In the genomic region with DNA sequence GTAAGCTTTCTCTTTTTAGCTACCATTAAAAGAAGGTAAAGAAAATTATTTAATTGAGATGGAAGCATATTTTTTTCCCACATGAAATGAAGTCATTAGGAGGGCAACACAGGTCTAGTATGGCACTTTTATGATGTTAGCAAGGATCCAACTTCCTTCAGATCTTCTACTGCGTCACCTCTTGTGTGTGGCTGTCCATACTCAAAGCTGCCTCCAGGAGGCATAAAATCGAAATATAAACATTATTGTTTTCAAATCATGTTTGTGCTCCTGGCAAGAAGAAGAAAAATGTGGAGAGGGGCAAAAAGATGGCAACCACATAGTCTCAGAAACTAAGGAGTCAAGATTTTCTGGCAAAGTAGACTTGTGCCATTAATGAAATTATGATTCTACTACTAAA, we compare ENCODE assay signal across 21 cellular contexts.
A peak's percentile ranks its signal among the peaks of the same experiment; 100 is the strongest.
DNase-seq lines count a peak whose midpoint lies in the region; ATAC-seq, FAIRE-seq and TF ChIP-seq lines count a peak whose summit lies in the region.
"Had no signal": no experiment of that assay in that cellular context is flagged by ENCODE, and none has a peak within 500 bp of the region (broad histone marks: within the 10 kb centered on the region; RNA-seq: fewer than 3 reads in every experiment).

No MANE protein-coding gene starts in this region.

- H3K27me3 ChIP-seq in HepG2 (ENCODE audit: control insufficient read depth in 1 of 2, insufficient read depth in 2 of 2, low read length in 2 of 2), result no peaks in the 10 kb centered on the region
- no peaks in the 10 kb centered on the region for H3K27me3 ChIP-seq in right lobe of liver
- H3K27me3 ChIP-seq in WERI-Rb-1 (ENCODE audit: insufficient read depth, low read depth, severe bottlenecking), result peaks cover 38% of the 10 kb centered on the region

- 43% methylated on average over 2 of the region's 2 CpGs for WGBS in HepG2 (ENCODE audit: low lambda C conversion rate)
- 35% methylated on average over 2 of the region's 2 CpGs for WGBS in right lobe of liver (ENCODE audit: insufficient coverage, low coverage, low lambda C conversion rate, missing lambda C conversion rate)

- H3K36me3 ChIP-seq in HepG2 (replicated peaks in 1 of 2; ENCODE audit: control insufficient read depth in 1 of 2, insufficient read depth in 2 of 2, low read length in 2 of 2) (no peaks in the 10 kb centered on the region), right lobe of liver (no peaks in the 10 kb centered on the region), WERI-Rb-1 (no peaks in the 10 kb centered on the region)

- H3K9me3 ChIP-seq in HepG2 (ENCODE audit: low read length), result no peaks in the 10 kb centered on the region
- no peaks in the 10 kb centered on the region for H3K9me3 ChIP-seq in right lobe of liver
- no peaks in the 10 kb centered on the region for H3K9me3 ChIP-seq in WERI-Rb-1 (ENCODE audit: severe bottlenecking)

- ATAC-seq in HepG2 (no peak), right lobe of liver (no peak), GM19397 (IDR thresholded peaks at IDR 0.05; ENCODE audit: unreplicated experiment) (no peak)

- TF ChIP-seq POLR2A in HepG2 (IDR thresholded peaks at IDR 0.05; ENCODE audit: insufficient read depth in 1 of 2, low read depth in 2 of 2, low read length in 2 of 2) (no peak), right lobe of liver (IDR thresholded peaks at IDR 0.05) (no peak)

- H3K27ac ChIP-seq in HepG2 (ENCODE audit: extremely low read length, insufficient read depth, low read length), result no peak overlapping the region
- no peak overlapping the region for H3K27ac ChIP-seq in right lobe of liver
- no peak overlapping the region for H3K27ac ChIP-seq in WERI-Rb-1

- no peak overlapping the region for H3K9ac ChIP-seq in HepG2 (ENCODE audit: insufficient read depth, low read depth, low read length)

- DNase-seq in HepG2 (ENCODE audit: low spot score) (no peak), right lobe of liver (no peak), WERI-Rb-1 (no peak), fibroblast of villous mesenchyme (ENCODE audit: low read depth) (no peak), NCI-H2227 (lab: John Stamatoyannopoulos, UW; ENCODE audit: unreplicated experiment) (no peak), D341Med (ENCODE audit: low spot score) (no peak)
- DNase-seq: CD4-positive, alpha-beta T cell; COR-L47; DMS153; GDM1; MV-4-11; NCI-H1694; NCI-H2081 treated with DMSO at 0.1 percent for 48 hours; NCI-H2171 treated with DMSO at 0.1 percent for 48 hours; NCI-H446 treated with DMSO at 0.1 percent for 48 hours; NCI-H526 treated with DMSO at 0.1 percent for 48 hours; OCI-M1; Right ventricle myocardium superior; T-helper 2 cell had no signal

- H3K79me2 ChIP-seq in HepG2 (ENCODE audit: insufficient read depth, low read length), result no peaks in the 10 kb centered on the region

- no peak overlapping the region for H2AFZ ChIP-seq in HepG2 (ENCODE audit: low read length)

- no peak overlapping the region for H3K4me2 ChIP-seq in HepG2 (ENCODE audit: low read depth, low read length)

- CTCF ChIA-PET in HepG2 (lab: Yijun Ruan, JAX; ENCODE audit: low intra/inter-chr PET ratio, low total read pairs), result no interaction called here

- no peak overlapping the region for H3K4me3 ChIP-seq in HepG2 (replicated peaks in 1 of 3; ENCODE audit: insufficient read depth in 1 of 3, low read depth in 2 of 3, low read length in 3 of 3)
- H3K4me3 ChIP-seq in right lobe of liver, result no peak overlapping the region
- H3K4me3 ChIP-seq in WERI-Rb-1 (ENCODE audit: low read depth, low read length), result no peak overlapping the region
- no peak overlapping the region for H3K4me3 ChIP-seq in fibroblast of villous mesenchyme (ENCODE audit: low read depth, low read length)

- intact Hi-C loops in HepG2 (cut with micrococcal nuclease; ENCODE audit: unreplicated experiment) (no loop called here), right lobe of liver (cut with DNase I) (no loop called here)

- H4K20me1 ChIP-seq in HepG2 (ENCODE audit: insufficient read depth, low read length), result no peaks in the 10 kb centered on the region; the same call in 1 of the 2 replicates

- no TSS peak for BruUV-seq in HepG2 (replicated peaks; lab: Mats Ljungman, UMichigan)

- no peak for FAIRE-seq in HepG2 (lab: Jason Lieb, UNC)
- FAIRE-seq: H1 had no signal

- TF ChIP-seq EP300 in HepG2 (IDR thresholded peaks at IDR 0.05; ENCODE audit: low read depth in 2 of 2, low read length in 2 of 2) (no peak), HepG2 (CRISPR knock-in tag; IDR thresholded peaks at IDR 0.05; ENCODE audit: borderline replicate concordance) (no peak)

- in situ Hi-C loops in HepG2 (cut with HindIII; ENCODE audit: extremely low pct_ligation_motif_present, low pct_unique_long_range_greater_than_20kb), result no loop called here

- no peak for TF ChIP-seq RAD21 in HepG2 (CRISPR knock-in tag; IDR thresholded peaks at IDR 0.05)

- H3K4me1 ChIP-seq in HepG2 (ENCODE audit: insufficient read depth, low read length) (no peaks in the 10 kb centered on the region), right lobe of liver (no peaks in the 10 kb centered on the region)

- TF ChIP-seq CTCF in HepG2 (CRISPR knock-in tag; IDR thresholded peaks at IDR 0.05), result no peak
- no peak for TF ChIP-seq CTCF in right lobe of liver (IDR thresholded peaks at IDR 0.05)
- TF ChIP-seq CTCF in WERI-Rb-1 (IDR thresholded peaks at IDR 0.05; ENCODE audit: low read depth, low read length), result 0 out of 2 replicates have a peak, but pooled peaks have one; percentile 3
- peak; percentile 15 for TF ChIP-seq CTCF in fibroblast of villous mesenchyme (IDR thresholded peaks at IDR 0.05; ENCODE audit: insufficient read depth, low read depth, low read length)

- POLR2A ChIA-PET in HepG2 (lab: Yijun Ruan, JAX), result no interaction called here

TF ChIP-seq in HepG2, 621 proteins besides CTCF, POLR2A, EP300 and RAD21:
- no peak for TF ChIP-seq SMAD9 (CRISPR knock-in tag; IDR thresholded peaks at IDR 0.05)
- 0 out of 2 replicates have a peak, but pooled peaks have one; percentile 52 for TF ChIP-seq ZNF7 (CRISPR knock-in tag; IDR thresholded peaks at IDR 0.05)
- no peak for TF ChIP-seq ZNF44 (CRISPR knock-in tag; IDR thresholded peaks at IDR 0.05)
- no peak for TF ChIP-seq ZNF180 (CRISPR knock-in tag; IDR thresholded peaks at IDR 0.05; ENCODE audit: borderline replicate concordance, low read depth)
- no peak for TF ChIP-seq MLX (CRISPR knock-in tag; IDR thresholded peaks at IDR 0.05)
- TF ChIP-seq, protein P1, sequence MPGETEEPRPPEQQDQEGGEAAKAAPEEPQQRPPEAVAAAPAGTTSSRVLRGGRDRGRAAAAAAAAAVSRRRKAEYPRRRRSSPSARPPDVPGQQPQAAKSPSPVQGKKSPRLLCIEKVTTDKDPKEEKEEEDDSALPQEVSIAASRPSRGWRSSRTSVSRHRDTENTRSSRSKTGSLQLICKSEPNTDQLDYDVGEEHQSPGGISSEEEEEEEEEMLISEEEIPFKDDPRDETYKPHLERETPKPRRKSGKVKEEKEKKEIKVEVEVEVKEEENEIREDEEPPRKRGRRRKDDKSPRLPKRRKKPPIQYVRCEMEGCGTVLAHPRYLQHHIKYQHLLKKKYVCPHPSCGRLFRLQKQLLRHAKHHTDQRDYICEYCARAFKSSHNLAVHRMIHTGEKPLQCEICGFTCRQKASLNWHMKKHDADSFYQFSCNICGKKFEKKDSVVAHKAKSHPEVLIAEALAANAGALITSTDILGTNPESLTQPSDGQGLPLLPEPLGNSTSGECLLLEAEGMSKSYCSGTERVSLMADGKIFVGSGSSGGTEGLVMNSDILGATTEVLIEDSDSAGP (CRISPR knock-in tag; IDR thresholded peaks at IDR 0.05; ENCODE audit: borderline replicate concordance), result no peak
- TF ChIP-seq KLF13 (CRISPR knock-in tag; IDR thresholded peaks at IDR 0.05), result no peak
- no peak for TF ChIP-seq PRMT3 (CRISPR knock-in tag; IDR thresholded peaks at IDR 0.05; ENCODE audit: borderline replicate concordance, low read depth)

Comparison
In these comparisons a context has a peak if more than half of its experiments do, and no peak if none do; other contexts are left out.
1. CTCF ChIP-seq: peak in WERI-Rb-1 (single experiment) and fibroblast of villous mesenchyme (single experiment); none in HepG2 (single experiment) and right lobe of liver (0 of 4).